ENCODE assay signal across 13 cellular contexts in the genomic region with DNA sequence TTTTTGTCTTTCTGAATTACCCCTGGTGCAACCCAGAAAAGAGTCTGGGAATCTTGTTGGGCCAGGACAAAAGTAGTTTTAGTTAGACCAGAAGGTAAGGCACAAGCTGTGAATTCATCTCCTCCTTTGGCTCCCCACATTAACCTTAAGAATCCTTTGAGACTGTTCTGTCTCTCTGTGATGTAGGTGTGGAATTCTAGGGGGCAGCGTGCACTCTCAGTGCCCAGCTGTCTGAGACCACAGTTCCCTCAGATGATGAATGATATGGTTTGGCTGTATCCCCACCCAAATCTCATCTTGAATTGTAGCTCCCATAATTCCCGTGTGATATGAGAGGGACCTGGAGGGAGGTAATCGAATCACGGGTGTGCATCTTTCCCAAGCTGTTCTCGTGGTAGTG. TPM values are rescaled to one million over a fixed set of nuclear protein-coding genes. Genes with fewer than 3 reads are reported as not detected.
DNase-seq lines count a peak whose midpoint lies in the region; ATAC-seq and TF ChIP-seq lines count a peak whose summit lies in the region.
"Had no signal": no experiment of that assay in that cellular context is flagged by ENCODE, and none has a peak within 500 bp of the region (broad histone marks: within the 10 kb centered on the region; RNA-seq: fewer than 3 reads in every experiment).

No MANE protein-coding gene starts in this region.

- TF ChIP-seq CTCF in CD4-positive, alpha-beta T cell (IDR thresholded peaks at IDR 0.05), result no peak

- no peaks in the 10 kb centered on the region for H3K9me3 Mint-ChIP-seq in CD4-positive, alpha-beta T cell
- H3K9me3 Mint-ChIP-seq in activated naive CD8-positive, alpha-beta T cell treated with anti-CD3 and anti-CD28 coated beads, Interleukin-2, amount 10 ng/mL, durations not matched to agents 7 days and 5 days, result peaks cover 22% of the 10 kb centered on the region
- H3K9me3 Mint-ChIP-seq in naive B cell, result peaks cover 0 to 2% (median 0%) of the 10 kb centered on the region in 7 donors

- H3K9me3 ChIP-seq in CD4-positive, alpha-beta T cell (ENCODE audit: control insufficient read depth, low read length), result no peaks in the 10 kb centered on the region

- no peaks in the 10 kb centered on the region for H3K27me3 ChIP-seq in CD4-positive, alpha-beta T cell (ENCODE audit: control insufficient read depth, insufficient read depth, low read length)
- H3K27me3 ChIP-seq: esophagus squamous epithelium had no signal

- no peak overlapping the region for H3K27ac ChIP-seq in CD4-positive, alpha-beta T cell (ENCODE audit: low read depth, low read length)

- CTCF ChIA-PET in CD4-positive, alpha-beta T cell (lab: Charles Lee), result interaction anchor here (2.8 kb wide), 1 partner anchor 20 kb away, joined by 7 read pairs; no protein-coding TSS in a partner anchor

- in situ Hi-C loops in KBM-7 (cut with MboI; ENCODE audit: low pct_unique_long_range_greater_than_20kb, low sequenced_read_pairs), result no loop called here

- H3K27me3 Mint-ChIP-seq in CD4-positive, alpha-beta T cell, result no peaks in the 10 kb centered on the region
- H3K27me3 Mint-ChIP-seq in activated naive CD8-positive, alpha-beta T cell treated with anti-CD3 and anti-CD28 coated beads, Interleukin-2, amount 10 ng/mL, durations not matched to agents 7 days and 5 days, result no peaks in the 10 kb centered on the region
- H3K27me3 Mint-ChIP-seq in naive B cell, result no peaks in the 10 kb centered on the region

- peaks cover 55% of the 10 kb centered on the region for H3K36me3 Mint-ChIP-seq in CD4-positive, alpha-beta T cell (ENCODE audit: low read depth)
- H3K36me3 Mint-ChIP-seq in activated naive CD8-positive, alpha-beta T cell treated with anti-CD3 and anti-CD28 coated beads, Interleukin-2, amount 10 ng/mL, durations not matched to agents 7 days and 5 days, result peaks cover 49% of the 10 kb centered on the region
- H3K36me3 Mint-ChIP-seq in naive B cell, result no peaks in the 10 kb centered on the region

- POLR2A ChIA-PET in CD4-positive, alpha-beta T cell (lab: Charles Lee), result interaction anchor here (0.7 to 3.7 kb wide), 7 partner anchors 10 to 124 kb away, joined by 3 to 99 read pairs (median 6); a partner anchor contains a TSS
- POLR2A ChIA-PET in activated naive CD8-positive, alpha-beta T cell treated with anti-CD3 and anti-CD28 coated beads, Interleukin-2, amount 10 ng/mL, durations not matched to agents 7 days and 5 days (lab: Charles Lee), result interaction anchor here (1.4 to 2.7 kb wide), 3 partner anchors 44 to 124 kb away, joined by 4 to 25 read pairs (median 5); a partner anchor contains a TSS

- peak overlapping the region; percentile 89 for H3K27ac Mint-ChIP-seq in CD4-positive, alpha-beta T cell
- peak overlapping the region; percentile 89 for H3K27ac Mint-ChIP-seq in activated naive CD8-positive, alpha-beta T cell treated with anti-CD3 and anti-CD28 coated beads, Interleukin-2, amount 10 ng/mL, durations not matched to agents 7 days and 5 days
- peak overlapping the region in 1 of 6 donors; percentile 89 for H3K27ac Mint-ChIP-seq in naive B cell

- ATAC-seq in CD4-positive, alpha-beta T cell (ENCODE audit: poor library complexity), result no peak
- ATAC-seq in activated naive CD8-positive, alpha-beta T cell treated with anti-CD3 and anti-CD28 coated beads, Interleukin-2, amount 10 ng/mL, durations not matched to agents 7 days and 5 days (ENCODE audit: low read depth), result no peak
- no peak for ATAC-seq in naive B cell (ENCODE audit: low read depth in 2 of 2)
- no peak for ATAC-seq in HG03457 (IDR thresholded peaks at IDR 0.05; ENCODE audit: unreplicated experiment)
- no peak for ATAC-seq in GM18498 (IDR thresholded peaks at IDR 0.05; ENCODE audit: unreplicated experiment)

- H3K4me3 Mint-ChIP-seq in CD4-positive, alpha-beta T cell, result peak overlapping the region; percentile 94
- peak overlapping the region; percentile 93 for H3K4me3 Mint-ChIP-seq in activated naive CD8-positive, alpha-beta T cell treated with anti-CD3 and anti-CD28 coated beads, Interleukin-2, amount 10 ng/mL, durations not matched to agents 7 days and 5 days
- peak overlapping the region in 7 of 8 donors; percentile 89 to 99 (median 98) for H3K4me3 Mint-ChIP-seq in naive B cell

- no peak for DNase-seq in CD4-positive, alpha-beta T cell
- DNase-seq in KBM-7 (peak; percentile 24), naive B cell (no peak), NCI-H524 treated with DMSO at 0.1 percent for 48 hours (lab: John Stamatoyannopoulos, UW) (no peak), hepatic stellate cell (ENCODE audit: low spot score) (no peak)
- no peak for DNase-seq in activated naive CD8-positive, alpha-beta T cell treated with anti-CD3 and anti-CD28 coated beads, Interleukin-2, amount 10 ng/mL, durations not matched to agents 7 days and 5 days
- DNase-seq: activated gamma-delta T cell, DMS153, esophagus squamous epithelium, mesenchymal stem cell, NCI-H1436 had no signal

- H3K4me1 Mint-ChIP-seq in CD4-positive, alpha-beta T cell (ENCODE audit: low read depth), result peaks cover 59% of the 10 kb centered on the region
- peaks cover 26% of the 10 kb centered on the region for H3K4me1 Mint-ChIP-seq in activated naive CD8-positive, alpha-beta T cell treated with anti-CD3 and anti-CD28 coated beads, Interleukin-2, amount 10 ng/mL, durations not matched to agents 7 days and 5 days
- peaks cover 33 to 57% (median 45%) of the 10 kb centered on the region in 3 donors for H3K4me1 Mint-ChIP-seq in naive B cell

- intact Hi-C loops in CD4-positive, alpha-beta T cell (cut with DNase I, micrococcal nuclease), result loop anchor here (2.0 to 10.0 kb wide), 8 partner anchors 45 to 453 kb away; a partner anchor contains a TSS

RNA-seq across cellular contexts. Expression of a gene that starts 43.9 kb away (rescaled TPM):
- 10 to 100 TPM; 48.0 to 50.7 TPM for total RNA-seq in CD4-positive, alpha-beta T cell
- total RNA-seq in activated naive CD8-positive, alpha-beta T cell treated with anti-CD3 and anti-CD28 coated beads, Interleukin-2, amount 10 ng/mL, durations not matched to agents 7 days and 5 days, result 10 to 100 TPM; 39.4 to 41.5 TPM
- 10 to 100 TPM; 35.0 to 45.5 (median 38.9) TPM for polyA plus RNA-seq in naive B cell (ENCODE audit: low read depth in 6 of 6)

RNA-seq across cellular contexts. Expression of a gene that starts 44.8 kb away (rescaled TPM):
- total RNA-seq in CD4-positive, alpha-beta T cell, result 10 to 100 TPM; 36.9 to 37.3 TPM
- 10 to 100 TPM; 13.7 to 16.9 TPM for total RNA-seq in activated naive CD8-positive, alpha-beta T cell treated with anti-CD3 and anti-CD28 coated beads, Interleukin-2, amount 10 ng/mL, durations not matched to agents 7 days and 5 days
- polyA plus RNA-seq in naive B cell (ENCODE audit: low read depth in 6 of 6), result 10 to 100 TPM in 4 of 6 donors, 1 to 10 TPM in 2; 6.6 to 26.6 (median 10.7) TPM
